ENCODE assay signal across 6 cellular contexts in genomic region chr16:383326-384020, GRCh38. TPM values are rescaled to one million over a fixed set of nuclear protein-coding genes. Genes with fewer than 3 reads are reported as not detected.
DNase-seq lines count a peak whose midpoint lies in the region; ATAC-seq, FAIRE-seq and TF ChIP-seq lines count a peak whose summit lies in the region.

No MANE protein-coding gene starts in this region.

- no peak for ATAC-seq in HG03095 (IDR thresholded peaks at IDR 0.05; ENCODE audit: unreplicated experiment)

- TF ChIP-seq POLR2A in GM19193 (IDR thresholded peaks at IDR 0.05; ENCODE audit: extremely low read depth, insufficient read depth, insufficient read length): peak; percentile 50
- TF ChIP-seq POLR2A in lower leg skin (IDR thresholded peaks at IDR 0.05): no peak

- H3K36me3 ChIP-seq in kidney (ENCODE audit: control insufficient read depth in 1 of 2, insufficient read depth in 2 of 2, low read length in 2 of 2): no peaks in the 10 kb centered on the region

- H3K9ac ChIP-seq in kidney (ENCODE audit: low read length in 2 of 2): peak overlapping the region in 1 of 2 donors; percentile 81

- H3K27ac ChIP-seq in kidney (ENCODE audit: low read depth in 2 of 2, low read length in 2 of 2): peak overlapping the region; percentile 89 to 95

- WGBS in lower leg skin, 2 donors: 41 to 44% methylated on average over 33 of the region's 33 CpGs

- intact Hi-C loops in kidney (cut with DNase I): no loop called here
- intact Hi-C loops in lower leg skin (cut with DNase I; ENCODE audit: low total_unique reads): no loop called here

- FAIRE-seq in kidney (lab: Jason Lieb, UNC): no peak

- TF ChIP-seq CTCF in kidney (IDR thresholded peaks at IDR 0.05; ENCODE audit: borderline replicate concordance, extremely low read depth, insufficient read depth) (no peak), lower leg skin (IDR thresholded peaks at IDR 0.05) (no peak)

- peaks cover 0 to 32% of the 10 kb centered on the region in 2 donors for H3K4me1 ChIP-seq in kidney (ENCODE audit: control insufficient read depth in 1 of 2, insufficient read depth in 1 of 2, low read depth in 1 of 2, low read length in 2 of 2)

- H3K9me3 ChIP-seq in kidney (ENCODE audit: control insufficient read depth in 1 of 2, low read length in 2 of 2): no peaks in the 10 kb centered on the region

- DNase-seq in activated CD4-positive, alpha-beta T cell treated with anti-CD3 and anti-CD28 coated beads, Interleukin-2, amount 50 U/mL, for 4 hours: peak; percentile 39 to 43
- DNase-seq in kidney (peak; percentile 92), NCI-H1930 (lab: John Stamatoyannopoulos, UW) (no peak), lower leg skin (ENCODE audit: low spot score in 2 of 2) (no peak)

- H3K4me3 ChIP-seq in kidney (ENCODE audit: low read length in 2 of 2) (peak overlapping the region; percentile 1 to 81), lower leg skin (ENCODE audit: low read depth, poor library complexity, severe bottlenecking) (no peak overlapping the region)

RNA-seq across cellular contexts. Expression of gene PGAP6, which starts 1.7 kb away (rescaled TPM):
- total RNA-seq in kidney (65.0 TPM), lower leg skin (10 to 100 TPM; 13.8 to 30.0 (median 19.4) TPM)
- 144 TPM for polyA plus RNA-seq in kidney (ENCODE audit: insufficient read depth, low read depth, low replicate concordance)

RNA-seq across cellular contexts. Expression of gene MRPL28, which starts 13.1 kb away (rescaled TPM):
- total RNA-seq in kidney (59.1 TPM), lower leg skin (10 to 100 TPM; 55.1 to 70.8 (median 61.6) TPM)
- polyA plus RNA-seq in kidney (ENCODE audit: insufficient read depth, low read depth, low replicate concordance): 201 TPM

RNA-seq across cellular contexts. Expression of gene NME4, which starts 13.5 kb away (rescaled TPM):
- total RNA-seq in kidney: 56.6 TPM
- polyA plus RNA-seq in kidney (ENCODE audit: insufficient read depth, low read depth, low replicate concordance): 100 TPM
- 10 to 100 TPM; 15.4 to 29.8 (median 19.5) TPM for total RNA-seq in lower leg skin

RNA-seq across cellular contexts. Expression of gene DECR2, which starts 18.2 kb away (rescaled TPM):
- total RNA-seq in kidney (23.8 TPM), lower leg skin (10 to 100 TPM; 14.0 to 21.0 (median 18.8) TPM)
- 58.9 TPM for polyA plus RNA-seq in kidney (ENCODE audit: insufficient read depth, low read depth, low replicate concordance)

RNA-seq across cellular contexts. Expression of gene AXIN1, which starts 30.9 kb away (rescaled TPM):
- 24.6 TPM for total RNA-seq in kidney
- 9.7 TPM for polyA plus RNA-seq in kidney (ENCODE audit: insufficient read depth, low read depth, low replicate concordance)
- total RNA-seq in lower leg skin: 10 to 100 TPM; 37.9 to 45.7 (median 40.6) TPM

Comparison
In these comparisons a context has a peak if more than half of its experiments do, and no peak if none do; other contexts are left out.
1. DNase-seq: peak in activated CD4-positive, alpha-beta T cell treated with anti-CD3 and anti-CD28 coated beads, Interleukin-2, amount 50 U/mL, for 4 hours (2 of 2) and kidney (single experiment); none in NCI-H1930 (0 of 2) and lower leg skin (0 of 2).